8 cellular contexts compared by ENCODE assay signal in the genomic region with DNA sequence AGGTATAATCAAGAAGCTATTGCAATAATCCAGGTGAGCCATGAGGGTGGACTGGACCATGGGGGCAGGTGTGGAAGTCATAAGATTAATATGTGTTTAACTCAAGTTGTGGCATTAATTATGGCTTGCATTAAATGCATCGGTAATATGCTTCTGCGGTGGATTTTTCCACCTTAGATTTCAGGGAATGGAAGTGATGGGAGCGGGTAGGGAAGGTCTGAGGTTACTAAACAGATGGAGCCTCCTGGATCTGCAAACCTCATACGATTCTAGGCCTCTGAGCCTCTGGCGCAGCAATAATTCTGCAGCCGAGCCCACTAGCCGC. TPM values are rescaled to one million over a fixed set of nuclear protein-coding genes. Genes with fewer than 3 reads are reported as not detected.
A peak's percentile ranks its signal among the peaks of the same experiment; 100 is the strongest.
DNase-seq lines count a peak whose midpoint lies in the region; FAIRE-seq and TF ChIP-seq lines count a peak whose summit lies in the region.

No MANE protein-coding gene starts in this region.

- 29% methylated on average over 7 of the region's 7 CpGs for WGBS in esophagus muscularis mucosa

- peak overlapping the region; percentile 95 to 99 (median 96) for H3K4me3 Mint-ChIP-seq in CD4-positive, alpha-beta memory T cell

- peaks cover 8 to 28% of the 10 kb centered on the region in 2 donors for H3K36me3 Mint-ChIP-seq in CD4-positive, alpha-beta memory T cell

- peaks cover 9% of the 10 kb centered on the region for H3K4me1 ChIP-seq in CD4-positive, alpha-beta memory T cell (ENCODE audit: insufficient read depth, low read length)
- no peaks in the 10 kb centered on the region for H3K4me1 ChIP-seq in SJCRH30
- H3K4me1 ChIP-seq in esophagus muscularis mucosa, result peaks cover 10 to 21% (median 16%) of the 10 kb centered on the region in 4 donors
- no peaks in the 10 kb centered on the region for H3K4me1 ChIP-seq in parathyroid adenoma

- no peak overlapping the region for H3K9ac ChIP-seq in parathyroid adenoma

- no peak for TF ChIP-seq EP300 in esophagus muscularis mucosa (IDR thresholded peaks at IDR 0.05)

- H3K79me2 ChIP-seq in parathyroid adenoma, result no peaks in the 10 kb centered on the region

- peak overlapping the region; percentile 54 to 87 for H3K4me3 ChIP-seq in CD4-positive, alpha-beta memory T cell (ENCODE audit: low read length in 2 of 2)
- peak overlapping the region; percentile 75 for H3K4me3 ChIP-seq in SJCRH30
- H3K4me3 ChIP-seq in esophagus muscularis mucosa, result peak overlapping the region; percentile 81 to 90 (median 89)
- peak overlapping the region; percentile 81 for H3K4me3 ChIP-seq in parathyroid adenoma (ENCODE audit: low read depth, low read length)

- no peaks in the 10 kb centered on the region for H3K27me3 ChIP-seq in CD4-positive, alpha-beta memory T cell (ENCODE audit: insufficient read depth, low read length)
- H3K27me3 ChIP-seq in SJCRH30 (no peaks in the 10 kb centered on the region), esophagus muscularis mucosa (no peaks in the 10 kb centered on the region), parathyroid adenoma (ENCODE audit: control insufficient read depth, insufficient read depth, low read length) (no peaks in the 10 kb centered on the region)

- peaks cover 0 to 6% of the 10 kb centered on the region in 2 donors for H3K27me3 Mint-ChIP-seq in CD4-positive, alpha-beta memory T cell

- H3K9me3 Mint-ChIP-seq in CD4-positive, alpha-beta memory T cell, result peaks cover 0 to 2% (median 0%) of the 10 kb centered on the region in 8 donors

- no peak for DNase-seq in CD4-positive, alpha-beta memory T cell
- no peak for DNase-seq in SJCRH30
- DNase-seq in esophagus muscularis mucosa (ENCODE audit: extremely low spot score), result no peak
- DNase-seq in effector CD8-positive, alpha-beta T cell (lab: John Stamatoyannopoulos, UW), result no peak
- no peak for DNase-seq in NCI-H1105 treated with DMSO at 0.1 percent for 48 hours (lab: John Stamatoyannopoulos, UW)
- no peak for DNase-seq in HuH-7 (ENCODE audit: low spot score)
- DNase-seq in urothelium cell line (ENCODE audit: low spot score), result no peak

- TF ChIP-seq CTCF in esophagus muscularis mucosa (IDR thresholded peaks at IDR 0.05) (no peak), parathyroid adenoma (IDR thresholded peaks at IDR 0.05) (no peak)

- intact Hi-C loops in CD4-positive, alpha-beta memory T cell (cut with micrococcal nuclease), result loop anchor here (1.0 to 10.0 kb wide), 3 partner anchors 40 to 809 kb away; a partner anchor contains a TSS
- intact Hi-C loops in esophagus muscularis mucosa (cut with DNase I), result loop anchor here (5.0 kb wide), 1 partner anchor 42 kb away; a partner anchor contains a TSS

- peak overlapping the region; percentile 88 for H3K4me2 ChIP-seq in parathyroid adenoma (ENCODE audit: low read length)

- TF ChIP-seq POLR2A in esophagus muscularis mucosa (IDR thresholded peaks at IDR 0.05; ENCODE audit: low read depth), result no peak

- POLR2A ChIA-PET in CD4-positive, alpha-beta memory T cell (lab: Charles Lee; ENCODE audit: partially characterized antibody), result interaction anchor here (1.2 to 2.7 kb wide), 3 partner anchors 38 to 107 kb away, joined by 3 to 22 read pairs (median 10); a partner anchor contains a TSS

- peak overlapping the region; percentile 74 for H3K27ac ChIP-seq in CD4-positive, alpha-beta memory T cell (ENCODE audit: low read depth, low read length)
- no peak overlapping the region for H3K27ac ChIP-seq in SJCRH30
- peak overlapping the region in 3 of 4 donors; percentile 74 to 81 (median 81) for H3K27ac ChIP-seq in esophagus muscularis mucosa (replicated peaks in 1 of 4)
- H3K27ac ChIP-seq in parathyroid adenoma, result no peak overlapping the region

- peak overlapping the region; percentile 86 to 100 (median 95) for H3K27ac Mint-ChIP-seq in CD4-positive, alpha-beta memory T cell

- no peaks in the 10 kb centered on the region for H3K36me3 ChIP-seq in CD4-positive, alpha-beta memory T cell (ENCODE audit: insufficient read depth, low read length)
- H3K36me3 ChIP-seq in SJCRH30, result peaks cover 15% of the 10 kb centered on the region
- peaks cover 0 to 15% (median 3%) of the 10 kb centered on the region in 4 donors for H3K36me3 ChIP-seq in esophagus muscularis mucosa
- no peaks in the 10 kb centered on the region for H3K36me3 ChIP-seq in parathyroid adenoma (ENCODE audit: control insufficient read depth, insufficient read depth, low read length)

- no peaks in the 10 kb centered on the region for H3K9me3 ChIP-seq in CD4-positive, alpha-beta memory T cell (ENCODE audit: control insufficient read depth in 1 of 2, low read length in 2 of 2)
- no peaks in the 10 kb centered on the region for H3K9me3 ChIP-seq in SJCRH30 (replicated peaks)
- H3K9me3 ChIP-seq in esophagus muscularis mucosa, result no peaks in the 10 kb centered on the region
- H3K9me3 ChIP-seq in parathyroid adenoma (ENCODE audit: control insufficient read depth, low read length), result no peaks in the 10 kb centered on the region

- H3K4me1 Mint-ChIP-seq in CD4-positive, alpha-beta memory T cell, result peaks cover 21 to 27% (median 21%) of the 10 kb centered on the region in 4 donors

- peak overlapping the region; percentile 84 for H2AFZ ChIP-seq in parathyroid adenoma

- CTCF ChIA-PET in CD4-positive, alpha-beta memory T cell (lab: Charles Lee; ENCODE audit: partially characterized antibody), result no interaction called here

- no peak for FAIRE-seq in urothelium cell line (lab: Jason Lieb, UNC)

RNA-seq across cellular contexts. Expression of a gene that starts 0.3 kb away (rescaled TPM):
- 10 to 100 TPM; 17.6 to 22.9 TPM for total RNA-seq in CD4-positive, alpha-beta memory T cell
- 1 to 10 TPM; 4.9 to 7.9 TPM for polyA plus RNA-seq in CD4-positive, alpha-beta memory T cell
- 16.9 and 19.1 TPM in 2 replicates for total RNA-seq in SJCRH30 (2014; rRNA removed; shearing (Covaris generic))
- total RNA-seq in esophagus muscularis mucosa, result 10 to 100 TPM; 11.0 to 15.0 (median 14.5) TPM

RNA-seq across cellular contexts. Expression of a gene that starts 40.5 kb away (rescaled TPM):
- 10 to 100 TPM; 77.6 to 80.3 TPM for total RNA-seq in CD4-positive, alpha-beta memory T cell
- 10 to 100 TPM in 1 of 2 donors, 1 to 10 TPM in 1; 9.6 to 19.7 TPM for polyA plus RNA-seq in CD4-positive, alpha-beta memory T cell
- total RNA-seq in SJCRH30 (2014; rRNA removed; shearing (Covaris generic)), result 112 and 123 TPM in 2 replicates
- total RNA-seq in esophagus muscularis mucosa, result 10 to 100 TPM; 72.9 to 89.3 (median 80.6) TPM

Comparison
In these comparisons a context has a peak if more than half of its experiments do, and no peak if none do; other contexts are left out.
1. H3K27ac ChIP-seq: peak in CD4-positive, alpha-beta memory T cell (single experiment) and esophagus muscularis mucosa (3 of 4); none in SJCRH30 (single experiment) and parathyroid adenoma (single experiment).
2. Peak in every context shown above with its lines, with median percentiles within 50 percentile points of each other: H3K4me3 ChIP-seq.